In the genomic region with DNA sequence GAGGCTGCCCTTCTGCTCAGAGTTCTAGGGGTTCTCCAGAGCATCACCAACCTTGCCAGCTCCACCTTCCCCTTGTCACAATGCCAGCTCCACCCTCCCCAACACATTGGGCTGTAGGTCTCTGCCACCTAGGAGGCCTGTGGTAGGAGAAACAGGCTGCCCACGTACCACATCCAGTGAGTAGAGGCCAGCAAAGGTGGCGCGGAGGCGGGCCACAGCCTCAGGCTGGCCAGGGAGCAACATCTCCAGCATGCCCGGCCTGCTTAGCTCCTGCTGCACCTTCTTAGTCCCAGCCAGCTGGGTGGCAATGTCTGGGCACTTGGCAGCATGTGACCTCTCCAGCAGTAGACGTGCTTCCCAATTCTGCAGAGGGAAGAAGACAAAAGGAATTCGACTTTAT, we compare ENCODE assay signal across 1 cellular context.
TF ChIP-seq lines count a peak whose summit lies in the region.

No MANE protein-coding gene starts in this region.

TF ChIP-seq in K562, 482 proteins besides CTCF, POLR2A, EP300 and RAD21:
- TF ChIP-seq, protein P1, sequence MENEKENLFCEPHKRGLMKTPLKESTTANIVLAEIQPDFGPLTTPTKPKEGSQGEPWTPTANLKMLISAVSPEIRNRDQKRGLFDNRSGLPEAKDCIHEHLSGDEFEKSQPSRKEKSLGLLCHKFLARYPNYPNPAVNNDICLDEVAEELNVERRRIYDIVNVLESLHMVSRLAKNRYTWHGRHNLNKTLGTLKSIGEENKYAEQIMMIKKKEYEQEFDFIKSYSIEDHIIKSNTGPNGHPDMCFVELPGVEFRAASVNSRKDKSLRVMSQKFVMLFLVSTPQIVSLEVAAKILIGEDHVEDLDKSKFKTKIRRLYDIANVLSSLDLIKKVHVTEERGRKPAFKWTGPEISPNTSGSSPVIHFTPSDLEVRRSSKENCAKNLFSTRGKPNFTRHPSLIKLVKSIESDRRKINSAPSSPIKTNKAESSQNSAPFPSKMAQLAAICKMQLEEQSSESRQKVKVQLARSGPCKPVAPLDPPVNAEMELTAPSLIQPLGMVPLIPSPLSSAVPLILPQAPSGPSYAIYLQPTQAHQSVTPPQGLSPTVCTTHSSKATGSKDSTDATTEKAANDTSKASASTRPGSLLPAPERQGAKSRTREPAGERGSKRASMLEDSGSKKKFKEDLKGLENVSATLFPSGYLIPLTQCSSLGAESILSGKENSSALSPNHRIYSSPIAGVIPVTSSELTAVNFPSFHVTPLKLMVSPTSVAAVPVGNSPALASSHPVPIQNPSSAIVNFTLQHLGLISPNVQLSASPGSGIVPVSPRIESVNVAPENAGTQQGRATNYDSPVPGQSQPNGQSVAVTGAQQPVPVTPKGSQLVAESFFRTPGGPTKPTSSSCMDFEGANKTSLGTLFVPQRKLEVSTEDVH (IDR thresholded peaks at IDR 0.05; ENCODE audit: low read depth, partially characterized antibody), result no peak
- TF ChIP-seq POLR2G (IDR thresholded peaks at IDR 0.05; ENCODE audit: low read depth, low read length) (peak; percentile 45; the same call in 1 of the 2 replicates), PTBP1 (IDR thresholded peaks at IDR 0.05; ENCODE audit: low read depth, low read length) (no peak)
